Comparison of ENCODE assay signal across 1 cellular context in the genomic region with DNA sequence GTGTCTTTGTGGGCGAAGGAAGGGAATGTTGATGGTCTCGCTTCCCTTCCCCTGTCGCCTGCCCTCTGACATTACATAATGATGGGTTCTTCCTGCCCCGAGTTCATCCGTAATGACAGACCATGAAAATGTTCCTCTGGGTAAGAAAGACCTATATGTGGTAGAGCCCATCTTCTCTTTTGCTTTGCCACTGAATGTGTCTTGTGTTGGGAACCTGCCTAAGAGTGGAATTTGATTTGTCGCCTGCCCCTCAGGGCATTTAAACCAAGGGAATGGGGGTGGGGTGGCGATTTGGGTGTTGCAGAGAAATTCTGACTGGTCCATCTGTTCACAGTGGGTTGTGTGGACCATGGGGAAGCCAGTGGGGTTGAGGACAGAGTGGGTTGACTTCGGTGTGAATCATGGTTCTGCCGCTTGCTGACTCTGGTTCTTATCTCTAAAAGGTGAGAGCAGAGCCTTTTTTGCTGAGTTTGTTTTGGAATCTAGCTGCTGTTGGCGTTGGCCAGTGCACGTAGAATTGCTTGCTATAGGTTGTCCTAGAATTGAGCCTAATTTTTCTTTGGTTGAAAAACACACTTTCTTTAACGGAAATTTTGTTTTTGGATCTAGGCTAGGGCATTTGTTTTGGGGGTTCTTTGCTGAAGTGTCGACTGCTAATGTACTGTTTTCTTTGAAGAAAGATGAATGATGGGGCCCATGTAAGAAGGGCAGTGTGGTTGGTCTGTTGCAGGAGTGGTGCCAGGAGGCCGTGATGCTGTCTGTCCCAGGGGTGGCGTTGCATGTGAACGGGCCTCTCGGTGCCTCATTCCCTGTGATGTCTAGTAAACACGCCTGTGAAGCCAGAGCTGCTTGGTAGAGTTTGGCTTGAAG.
TF ChIP-seq lines count a peak whose summit lies in the region.

No MANE protein-coding gene starts in this region.

TF ChIP-seq in K562, 482 proteins besides CTCF, POLR2A, EP300 and RAD21 (continued from another document):
- TF ChIP-seq JUND (IDR thresholded peaks at IDR 0.05; ENCODE audit: borderline replicate concordance, low read depth, low read length), result peak; percentile 27; the same call in 1 of the 2 replicates
- TF ChIP-seq JUND (tag; IDR thresholded peaks at IDR 0.05; ENCODE audit: borderline replicate concordance, low read depth, low read length), result peak; percentile 29; the same call in 1 of the 3 replicates
- TF ChIP-seq, protein P1, sequence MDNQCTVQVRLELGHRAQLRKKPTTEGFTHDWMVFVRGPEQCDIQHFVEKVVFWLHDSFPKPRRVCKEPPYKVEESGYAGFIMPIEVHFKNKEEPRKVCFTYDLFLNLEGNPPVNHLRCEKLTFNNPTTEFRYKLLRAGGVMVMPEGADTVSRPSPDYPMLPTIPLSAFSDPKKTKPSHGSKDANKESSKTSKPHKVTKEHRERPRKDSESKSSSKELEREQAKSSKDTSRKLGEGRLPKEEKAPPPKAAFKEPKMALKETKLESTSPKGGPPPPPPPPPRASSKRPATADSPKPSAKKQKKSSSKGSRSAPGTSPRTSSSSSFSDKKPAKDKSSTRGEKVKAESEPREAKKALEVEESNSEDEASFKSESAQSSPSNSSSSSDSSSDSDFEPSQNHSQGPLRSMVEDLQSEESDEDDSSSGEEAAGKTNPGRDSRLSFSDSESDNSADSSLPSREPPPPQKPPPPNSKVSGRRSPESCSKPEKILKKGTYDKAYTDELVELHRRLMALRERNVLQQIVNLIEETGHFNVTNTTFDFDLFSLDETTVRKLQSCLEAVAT (IDR thresholded peaks at IDR 0.05), result no peak
